Comparison of ENCODE assay signal across 2 cellular contexts in the genomic region with DNA sequence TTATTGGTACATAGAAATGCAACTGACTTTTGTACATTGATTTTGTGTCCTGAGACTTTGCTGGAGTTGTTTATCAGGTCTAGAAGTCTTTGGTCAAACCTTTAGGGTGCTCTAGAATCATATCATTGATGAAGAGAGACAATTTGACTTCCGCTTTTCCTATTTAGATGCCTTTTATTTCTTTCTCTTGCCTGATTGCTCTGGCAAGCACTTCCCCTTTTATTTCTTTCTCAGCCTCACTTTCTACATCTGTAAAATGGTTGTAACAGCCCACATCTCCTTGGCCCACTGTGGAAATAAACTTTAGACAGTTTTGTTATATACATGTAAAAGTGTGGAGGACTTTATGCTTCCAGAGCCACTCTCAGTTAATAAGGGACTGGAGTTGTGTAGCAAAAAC.
TF ChIP-seq lines count a peak whose summit lies in the region.

No MANE protein-coding gene starts in this region.

TF ChIP-seq in GM12891, 5 proteins besides CTCF, POLR2A, EP300 and RAD21:
- TF ChIP-seq POU2F2 (IDR thresholded peaks at IDR 0.05; ENCODE audit: low read depth, low read length) (no peak), SPI1 (IDR thresholded peaks at IDR 0.05; ENCODE audit: low read depth, low read length) (peak; percentile 56)
TF ChIP-seq in GM12891: peak in this region for 1.

TF ChIP-seq in K562, 482 proteins besides CTCF, POLR2A, EP300 and RAD21:
- TF ChIP-seq SPI1 (IDR thresholded peaks at IDR 0.05; ENCODE audit: borderline replicate concordance, low read depth, low read length): peak; percentile 53
- no peak for TF ChIP-seq RBM25 (IDR thresholded peaks at IDR 0.05; ENCODE audit: low read depth, low read length, severe bottlenecking)
- no peak for TF ChIP-seq ZNF384 (IDR thresholded peaks at IDR 0.05; ENCODE audit: low read depth, low read length)
- TF ChIP-seq ZNF77 (CRISPR knock-in tag; IDR thresholded peaks at IDR 0.05): no peak
- TF ChIP-seq ZC3H11A (IDR thresholded peaks at IDR 0.05; ENCODE audit: low read depth, low read length): no peak
